13 cellular contexts compared by ENCODE assay signal in genomic region chr5:1161832-1162229, GRCh38. TPM values are rescaled to one million over a fixed set of nuclear protein-coding genes. Genes with fewer than 3 reads are reported as not detected.
DNase-seq lines count a peak whose midpoint lies in the region; TF ChIP-seq lines count a peak whose summit lies in the region.
"Had no signal": no experiment of that assay in that cellular context is flagged by ENCODE, and none has a peak within 500 bp of the region (broad histone marks: within the 10 kb centered on the region; RNA-seq: fewer than 3 reads in every experiment).

No MANE protein-coding gene starts in this region.

- H3K9me3 ChIP-seq in colonic mucosa, result no peaks in the 10 kb centered on the region

- no peaks in the 10 kb centered on the region for H3K4me1 ChIP-seq in colonic mucosa

- TF ChIP-seq CTCF in colonic mucosa (IDR thresholded peaks at IDR 0.05), result no peak

- intact Hi-C loops in colonic mucosa (cut with DNase I), result no loop called here

- DNase-seq in NCI-H2081 (lab: John Stamatoyannopoulos, UW), result peak; percentile 41 to 74
- no peak for DNase-seq in NCI-H2081 treated with DMSO at 0.1 percent for 48 hours (lab: John Stamatoyannopoulos, UW)
- peak; percentile 67 for DNase-seq in colonic mucosa
- DNase-seq in middle frontal gyrus (ENCODE audit: extremely low spot score, low spot score), result peak; percentile 6
- no peak for DNase-seq in glomerular visceral epithelial cell (ENCODE audit: extremely low spot score)
- DNase-seq in NCI-H146 (lab: John Stamatoyannopoulos, UW), result no peak
- DNase-seq in stimulated activated CD4-positive, alpha-beta T cell treated with anti-CD3 and anti-CD28 coated beads, Interleukin-2, amount 100 ng/mL, for 24 hours, result no peak
- DNase-seq in activated CD4-positive, alpha-beta T cell treated with anti-CD3 and anti-CD28 coated beads for 4 hours, result no peak
- DNase-seq: activated gamma-delta T cell; foreskin melanocyte; MV-4-11; stimulated activated CD4-positive, alpha-beta T cell treated with anti-CD3 and anti-CD28 coated beads, Interleukin-12 subunit alpha, Interleukin-12 subunit beta, amount 100 ng/mL, for 4 hours; stimulated activated naive B cell treated with anti-CD40 and anti-IgM and Interleukin-4, amounts not matched to agents 10 μg/mL and 1 μg/mL and 100 μg/mL, for 72 hours had no signal

- H3K4me3 ChIP-seq in colonic mucosa, result no peak overlapping the region

- H3K36me3 ChIP-seq in colonic mucosa, result no peaks in the 10 kb centered on the region

- no peaks in the 10 kb centered on the region for H3K27me3 ChIP-seq in colonic mucosa

- no peak overlapping the region for H3K9ac ChIP-seq in colonic mucosa (ENCODE audit: low read depth in 2 of 2, low read length in 2 of 2)

- peak overlapping the region; percentile 55 for H3K27ac ChIP-seq in colonic mucosa

RNA-seq across cellular contexts. Expression of gene SLC6A19, which starts 39.6 kb away (rescaled TPM):
- 10 to 100 TPM in 1 of 2 donors, under 1 TPM in 1; 0.67 to 56.2 TPM for total RNA-seq in colonic mucosa

RNA-seq across cellular contexts. Expression of gene SLC12A7, which starts 50.0 kb away (rescaled TPM):
- 10 to 100 TPM; 64.6 to 81.2 TPM for total RNA-seq in colonic mucosa

Comparison
In these comparisons a context has a peak if more than half of its experiments do, and no peak if none do; other contexts are left out.
1. DNase-seq: peak in NCI-H2081 (2 of 2), colonic mucosa (single experiment) and middle frontal gyrus (single experiment); none in NCI-H2081 treated with DMSO at 0.1 percent for 48 hours (single experiment), glomerular visceral epithelial cell (single experiment), NCI-H146 (single experiment), stimulated activated CD4-positive, alpha-beta T cell treated with anti-CD3 and anti-CD28 coated beads, Interleukin-2, amount 100 ng/mL, for 24 hours (0 of 2) and activated CD4-positive, alpha-beta T cell treated with anti-CD3 and anti-CD28 coated beads for 4 hours (0 of 2).